ENCODE assay signal across 19 cellular contexts in the genomic region with DNA sequence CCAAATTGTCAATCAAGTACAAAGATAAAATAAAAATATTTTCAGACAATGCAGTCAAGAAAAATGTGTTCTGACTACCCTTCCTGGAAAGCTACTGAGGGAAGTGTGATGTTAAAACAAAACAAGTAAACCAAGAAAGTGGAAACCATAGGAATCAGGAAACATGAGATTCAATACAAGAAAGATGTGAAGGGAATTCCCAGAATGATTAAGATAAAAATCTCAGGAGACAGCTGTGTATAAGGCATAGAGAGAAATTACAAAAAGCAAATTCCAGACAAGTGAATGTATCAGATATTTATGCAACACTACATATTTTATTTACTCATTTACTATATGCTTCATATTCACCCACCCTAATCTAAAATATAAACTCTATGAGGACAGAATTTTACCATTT. TPM values are rescaled to one million over a fixed set of nuclear protein-coding genes. Genes with fewer than 3 reads are reported as not detected.
DNase-seq lines count a peak whose midpoint lies in the region; ATAC-seq, FAIRE-seq and TF ChIP-seq lines count a peak whose summit lies in the region.
"Had no signal": no experiment of that assay in that cellular context is flagged by ENCODE, and none has a peak within 500 bp of the region (broad histone marks: within the 10 kb centered on the region; RNA-seq: fewer than 3 reads in every experiment).

No MANE protein-coding gene starts in this region.

- no peaks in the 10 kb centered on the region for H3K27me3 ChIP-seq in suprapubic skin
- no peaks in the 10 kb centered on the region for H3K27me3 ChIP-seq in upper lobe of left lung
- no peaks in the 10 kb centered on the region for H3K27me3 ChIP-seq in aorta (ENCODE audit: control insufficient read depth in 1 of 2, insufficient read depth in 2 of 2, low read length in 1 of 2)
- H3K27me3 ChIP-seq: adrenal gland, MG63 had no signal

- CTCF ChIA-PET in AG04449 (lab: Yijun Ruan, JAX): no interaction called here

- POLR2A ChIA-PET in AG04449 (lab: Yijun Ruan, JAX): no interaction called here

- DNase-seq in AG04449 (ENCODE audit: low read depth, low spot score) (peak; percentile 46), HTR-8/SVneo (ENCODE audit: insufficient read length, low spot score) (peak; percentile 48), cardiac fibroblast (ENCODE audit: low read depth in 2 of 2) (peak; percentile 69 to 91), iris pigment epithelial cell (ENCODE audit: low read depth) (peak; percentile 83), suprapubic skin (ENCODE audit: low spot score in 2 of 2) (no peak), upper lobe of left lung (no peak), aorta (no peak), frontal cortex (ENCODE audit: low spot score in 2 of 2) (no peak)
- DNase-seq: activated T-cell treated with anti-CD3 and anti-CD28 coated beads, Interleukin-2, amount 50 U/mL, for 1 hour; adrenal gland; AML-193; MG63; NCI-H2029 treated with DMSO at 0.1 percent for 48 hours; NCI-H774; nucleus accumbens; small intestine; stimulated activated naive B cell treated with anti-CD40 and anti-IgM and Interleukin-4, amounts not matched to agents 10 μg/mL and 1 μg/mL and 100 μg/mL, for 72 hours had no signal

- TF ChIP-seq CTCF in AG04449 (IDR thresholded peaks at IDR 0.05; ENCODE audit: insufficient read depth, low read length, missing control alignments) (no peak), cardiac fibroblast (IDR thresholded peaks at IDR 0.05; ENCODE audit: low read depth, low read length) (no peak), suprapubic skin (IDR thresholded peaks at IDR 0.05) (no peak), upper lobe of left lung (IDR thresholded peaks at IDR 0.05) (no peak)

- FAIRE-seq in HTR-8/SVneo (lab: Jason Lieb, UNC): no peak
- no peak for FAIRE-seq in frontal cortex (lab: Jason Lieb, UNC)
- FAIRE-seq: islet of Langerhans, small intestine had no signal

- H3K4me1 ChIP-seq in suprapubic skin (no peaks in the 10 kb centered on the region), upper lobe of left lung (no peaks in the 10 kb centered on the region), aorta (ENCODE audit: control insufficient read depth in 1 of 2, insufficient read depth in 2 of 2, low read length in 2 of 2) (no peaks in the 10 kb centered on the region)
- H3K4me1 ChIP-seq: adrenal gland had no signal

- H3K36me3 ChIP-seq in suprapubic skin: peaks cover 61% of the 10 kb centered on the region
- H3K36me3 ChIP-seq in upper lobe of left lung: peaks cover 4 to 74% (median 29%) of the 10 kb centered on the region in 4 donors
- H3K36me3 ChIP-seq in aorta (ENCODE audit: control insufficient read depth in 1 of 2, insufficient read depth in 2 of 2, low read length in 1 of 2): peaks cover 2 to 7% of the 10 kb centered on the region in 2 donors

- no peak overlapping the region for H3K27ac ChIP-seq in suprapubic skin
- H3K27ac ChIP-seq in upper lobe of left lung: no peak overlapping the region
- H3K27ac ChIP-seq in aorta (ENCODE audit: low read depth in 1 of 2, low read length in 2 of 2): no peak overlapping the region
- H3K27ac ChIP-seq: adrenal gland, RWPE1 had no signal

- TF ChIP-seq POLR2A in suprapubic skin (IDR thresholded peaks at IDR 0.05): no peak
- TF ChIP-seq POLR2A in upper lobe of left lung (IDR thresholded peaks at IDR 0.05): no peak

- no peak for ATAC-seq in upper lobe of left lung (ENCODE audit: low FRiP score in 2 of 2)
- no peak for ATAC-seq in aorta (ENCODE audit: low FRiP score)
- ATAC-seq: stimulated activated naive B cell treated with anti-CD40 and anti-IgM and Interleukin-4, amounts not matched to agents 10 μg/mL and 1 μg/mL and 100 μg/mL, for 72 hours had no signal

- H3K4me3 ChIP-seq in AG04449 (ENCODE audit: low read depth, low read length) (no peak overlapping the region), cardiac fibroblast (replicated peaks in 1 of 2; ENCODE audit: low read depth in 2 of 2, low read length in 2 of 2) (no peak overlapping the region), suprapubic skin (no peak overlapping the region), upper lobe of left lung (no peak overlapping the region), aorta (ENCODE audit: low read length in 2 of 2) (no peak overlapping the region)
- H3K4me3 ChIP-seq: adrenal gland, MG63 had no signal

- TF ChIP-seq EP300 in suprapubic skin (IDR thresholded peaks at IDR 0.05) (no peak), upper lobe of left lung (IDR thresholded peaks at IDR 0.05) (no peak)

- intact Hi-C loops in aorta (cut with DNase I): no loop called here

- no peaks in the 10 kb centered on the region for H3K9me3 ChIP-seq in suprapubic skin
- H3K9me3 ChIP-seq in upper lobe of left lung: no peaks in the 10 kb centered on the region
- H3K9me3 ChIP-seq in aorta (ENCODE audit: control insufficient read depth, low read length): no peaks in the 10 kb centered on the region
- H3K9me3 ChIP-seq: adrenal gland, MG63 had no signal

RNA-seq across cellular contexts. Expression of a gene that starts 32.2 kb away (rescaled TPM):
- total RNA-seq in suprapubic skin (10 to 100 TPM; 11.1 to 18.3 (median 14.6) TPM), upper lobe of left lung (10 to 100 TPM; 13.0 to 30.4 (median 21.5) TPM), aorta (10 to 100 TPM; 17.3 to 23.8 TPM), frontal cortex (134 TPM)
- polyA plus RNA-seq in aorta: 10 to 100 TPM in 1 of 2 donors, 1 to 10 TPM in 1; 7.9 to 11.1 TPM

Comparison
In these comparisons a context has a peak if more than half of its experiments do, and no peak if none do; other contexts are left out.
1. DNase-seq: peak in AG04449 (single experiment), HTR-8/SVneo (single experiment), cardiac fibroblast (2 of 2) and iris pigment epithelial cell (single experiment); none in suprapubic skin (0 of 2), upper lobe of left lung (0 of 2), aorta (0 of 2) and frontal cortex (0 of 2).